In the genomic region with DNA sequence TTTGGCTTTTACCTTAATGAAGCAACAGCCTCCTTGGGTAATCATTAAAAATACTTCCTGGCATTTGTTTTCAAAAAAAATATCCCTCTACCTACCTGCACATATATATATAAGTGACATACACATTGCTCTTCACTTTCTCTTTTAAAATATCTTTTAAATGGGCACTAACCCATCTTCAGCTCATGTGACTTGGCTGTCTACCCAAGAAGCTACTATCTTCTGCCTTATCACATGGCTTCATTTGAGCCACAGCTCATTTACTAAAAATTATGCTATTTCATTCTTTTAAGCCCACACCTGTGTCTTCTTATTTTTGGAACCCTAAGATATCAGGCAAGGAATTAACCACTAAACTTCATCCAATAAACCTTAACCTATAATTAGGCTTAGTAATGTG, we compare ENCODE assay signal across 34 cellular contexts. TPM values are rescaled to one million over a fixed set of nuclear protein-coding genes. Genes with fewer than 3 reads are reported as not detected.
"Had no signal": no experiment of that assay in that cellular context is flagged by ENCODE, and none has a peak within 500 bp of the region (broad histone marks: within the 10 kb centered on the region; RNA-seq: fewer than 3 reads in every experiment).

No MANE protein-coding gene starts in this region.

- FAIRE-seq: colon, endometrium, endothelial cell of umbilical vein, frontal cortex had no signal

- H3K4me1 ChIP-seq: adrenal gland had no signal

- H3K9me3 ChIP-seq: adrenal gland, body of pancreas had no signal

- H3K4me3 ChIP-seq: adrenal gland, body of pancreas had no signal

- H3K27me3 ChIP-seq: adrenal gland, body of pancreas had no signal

- H3K36me3 ChIP-seq: adrenal gland had no signal

- DNase-seq: activated CD4-positive, alpha-beta memory T cell treated with anti-CD3 and anti-CD28 coated beads for 36 hours; activated CD4-positive, alpha-beta T cell treated with anti-CD3 and anti-CD28 coated beads for 36 hours; activated CD4-positive, alpha-beta T cell treated with anti-CD3 and anti-CD28 coated beads, Interleukin-2, amount 10 ng/mL, durations not matched to agents 24 days and 14 days; activated CD4-positive, CD25-positive, alpha-beta regulatory T cell; activated CD4-positive, CD25-positive, alpha-beta regulatory T cell treated with anti-CD3 and anti-CD28 coated beads, Interleukin-2, amount 50 U/mL, for 72 hours; activated CD8-positive, alpha-beta memory T cell treated with anti-CD3 and anti-CD28 coated beads, Interleukin-2, amount 10 ng/mL, durations not matched to agents 7 days and 5 days; activated CD8-positive, alpha-beta memory T cell treated with anti-CD3 and anti-CD28 coated beads, Interleukin-2, amount 50 U/mL, for 4 hours; activated CD8-positive, alpha-beta T cell treated with anti-CD3 and anti-CD28 coated beads, Interleukin-2, amount 10 ng/mL, durations not matched to agents 7 days and 5 days; activated effector memory CD4-positive, alpha-beta T cell treated with anti-CD3 and anti-CD28 coated beads, Interleukin-2, amount 50 U/mL, for 16 hours; activated naive CD4-positive, alpha-beta T cell treated with anti-CD3 and anti-CD28 coated beads for 36 hours; activated naive CD8-positive, alpha-beta T cell treated with anti-CD3 and anti-CD28 coated beads for 36 hours; activated naive CD8-positive, alpha-beta T cell treated with anti-CD3 and anti-CD28 coated beads, Interleukin-2, amount 50 U/mL, for 24 hours; activated T-cell treated with anti-CD3 and anti-CD28 coated beads, Interleukin-2, amount 50 U/mL, for 1 hour; activated T-cell treated with anti-CD3 and anti-CD28 coated beads, Interleukin-2, amount 50 U/mL, for 48 hours; adrenal gland; amygdala; aorta; body of pancreas; caudate nucleus; cortex of kidney; dermis blood vessel endothelial cell; effector CD4-positive, alpha-beta T cell; effector memory CD8-positive, alpha-beta T cell; head of caudate nucleus; T-helper 1 cell; T-helper 17 cell; T1000 had no signal

- ATAC-seq: activated CD4-positive, alpha-beta T cell treated with anti-CD3 and anti-CD28 coated beads for 36 hours; activated CD8-positive, alpha-beta memory T cell treated with anti-CD3 and anti-CD28 coated beads, Interleukin-2, amount 10 ng/mL, durations not matched to agents 7 days and 5 days; activated CD8-positive, alpha-beta T cell treated with anti-CD3 and anti-CD28 coated beads, Interleukin-2, amount 10 ng/mL, durations not matched to agents 7 days and 5 days; activated naive CD8-positive, alpha-beta T cell treated with anti-CD3 and anti-CD28 coated beads, Interleukin-2, amount 50 U/mL, for 24 hours; body of pancreas; effector memory CD8-positive, alpha-beta T cell; esophagus mucosa; T-helper 17 cell had no signal

RNA-seq across cellular contexts. Expression of a gene that starts 37.0 kb away (rescaled TPM):
- total RNA-seq: activated CD4-positive, alpha-beta memory T cell treated with anti-CD3 and anti-CD28 coated beads for 36 hours; activated CD4-positive, alpha-beta T cell treated with anti-CD3 and anti-CD28 coated beads, Interleukin-2, amount 10 ng/mL, durations not matched to agents 24 days and 14 days; activated CD8-positive, alpha-beta memory T cell treated with anti-CD3 and anti-CD28 coated beads for 36 hours; activated CD8-positive, alpha-beta T cell treated with anti-CD3 and anti-CD28 coated beads, Interleukin-2, amount 10 ng/mL, durations not matched to agents 7 days and 5 days; activated naive CD4-positive, alpha-beta T cell treated with anti-CD3 and anti-CD28 coated beads for 36 hours; activated T-helper 1 cell treated with anti-CD3 and anti-CD28 coated beads, Interleukin-12 subunit alpha, Interleukin-12 subunit beta, Interleukin-2, Interleukin-4 antibody, amounts not matched to agents 30 ng/mL and 10 ng/mL and 1 ng/mL, durations not matched to agents 14 hours and 24 hours and 36 hours had no signal
